ENCODE assay signal across 13 cellular contexts in the genomic region with DNA sequence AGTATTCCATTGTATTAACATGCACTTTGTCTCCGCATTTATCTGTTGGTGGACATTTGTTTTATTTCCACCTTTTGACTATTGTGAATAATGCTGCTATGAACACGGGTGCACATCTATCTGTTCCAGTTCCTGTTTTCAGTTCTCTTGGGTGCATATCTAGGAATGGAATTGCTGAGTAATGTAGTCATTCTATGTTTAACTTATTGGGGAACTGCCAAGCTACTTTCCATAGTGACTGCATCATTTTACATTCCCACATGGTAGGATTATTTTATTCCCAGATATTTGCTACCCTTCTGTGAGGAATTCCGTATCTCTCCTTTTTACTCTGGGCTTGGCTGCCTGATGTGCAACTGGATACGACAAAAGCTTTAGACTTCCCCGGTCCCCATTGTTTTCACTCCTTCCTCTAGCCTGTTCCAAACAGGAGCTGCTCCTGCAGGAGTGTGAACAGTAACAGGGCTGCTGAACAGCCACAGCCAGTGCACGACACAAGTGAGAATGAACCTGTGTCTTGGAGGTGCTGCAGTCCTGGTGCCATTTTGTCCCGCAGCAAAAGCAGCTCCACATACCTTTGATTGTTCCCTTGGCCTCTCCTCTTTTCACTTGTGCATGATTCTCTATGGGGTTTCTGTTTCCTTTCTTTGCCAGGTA. TPM values are rescaled to one million over a fixed set of nuclear protein-coding genes. Genes with fewer than 3 reads are reported as not detected.
DNase-seq lines count a peak whose midpoint lies in the region; ATAC-seq and TF ChIP-seq lines count a peak whose summit lies in the region.
"Had no signal": no experiment of that assay in that cellular context is flagged by ENCODE, and none has a peak within 500 bp of the region (broad histone marks: within the 10 kb centered on the region; RNA-seq: fewer than 3 reads in every experiment).

No MANE protein-coding gene starts in this region.

- peak; percentile 49 for ATAC-seq in GM19025 (IDR thresholded peaks at IDR 0.05; ENCODE audit: low read depth, unreplicated experiment)
- ATAC-seq: body of pancreas had no signal

- H3K27me3 ChIP-seq in effector memory CD4-positive, alpha-beta T cell (replicated peaks; ENCODE audit: control insufficient read depth, insufficient read depth, low read length, poor library complexity, severe bottlenecking), result no peaks in the 10 kb centered on the region
- H3K27me3 ChIP-seq: body of pancreas had no signal

- DNase-seq in A172 (ENCODE audit: low spot score) (peak; percentile 87), NCI-H226 (peak; percentile 92), foreskin fibroblast (peak; percentile 64 to 85), NCI-H748 treated with DMSO at 0.1 percent for 48 hours (lab: John Stamatoyannopoulos, UW) (no peak), SIG-M5 (lab: John Stamatoyannopoulos, UW) (no peak), SIG-M5 treated with dmso at 0.1 percent for 504 hours (lab: John Stamatoyannopoulos, UW; ENCODE audit: unreplicated experiment) (no peak)
- DNase-seq in effector memory CD4-positive, alpha-beta T cell, result no peak
- DNase-seq: activated CD4-positive, alpha-beta T cell treated with anti-CD3 and anti-CD28 coated beads, Interleukin-2, amount 10 ng/mL, durations not matched to agents 7 days and 5 days; body of pancreas; C1 segment of cervical spinal cord; NCI-H1105 had no signal

- no peak overlapping the region for H3K4me3 ChIP-seq in foreskin fibroblast (ENCODE audit: low read depth in 1 of 2, low read length in 2 of 2)
- H3K4me3 ChIP-seq in effector memory CD4-positive, alpha-beta T cell (ENCODE audit: insufficient read depth, low read depth, low read length, poor library complexity, severe bottlenecking), result no peak overlapping the region
- H3K4me3 ChIP-seq: body of pancreas had no signal

- no peaks in the 10 kb centered on the region for H3K9me3 ChIP-seq in effector memory CD4-positive, alpha-beta T cell (ENCODE audit: control insufficient read depth, low read length)
- H3K9me3 ChIP-seq: body of pancreas had no signal

- no peaks in the 10 kb centered on the region for H3K4me1 ChIP-seq in effector memory CD4-positive, alpha-beta T cell (ENCODE audit: control insufficient read depth, insufficient read depth, low read length, poor library complexity, severe bottlenecking)

- no peak for TF ChIP-seq CTCF in foreskin fibroblast (IDR thresholded peaks at IDR 0.05; ENCODE audit: low read depth, low read length)

- H3K27ac ChIP-seq in effector memory CD4-positive, alpha-beta T cell (ENCODE audit: insufficient read depth, low read length, poor library complexity, severe bottlenecking), result no peak overlapping the region
- H3K27ac ChIP-seq: body of pancreas had no signal

- no peaks in the 10 kb centered on the region for H3K36me3 ChIP-seq in effector memory CD4-positive, alpha-beta T cell (ENCODE audit: control insufficient read depth, insufficient read depth, low read length)

RNA-seq across cellular contexts. Expression of gene TAS2R1, which starts 7.1 kb away (rescaled TPM):
- not detected in 2 replicates for total RNA-seq in A172 (2014; rRNA removed; shearing (Covaris generic))
- total RNA-seq: activated CD4-positive, alpha-beta T cell treated with anti-CD3 and anti-CD28 coated beads, Interleukin-2, amount 10 ng/mL, durations not matched to agents 7 days and 5 days; body of pancreas; neural crest cell had no signal

Comparison
In these comparisons a context has a peak if more than half of its experiments do, and no peak if none do; other contexts are left out.
1. DNase-seq: peak in A172 (single experiment), NCI-H226 (single experiment) and foreskin fibroblast (2 of 2); none in NCI-H748 treated with DMSO at 0.1 percent for 48 hours (single experiment), SIG-M5 (single experiment), effector memory CD4-positive, alpha-beta T cell (0 of 3) and SIG-M5 treated with dmso at 0.1 percent for 504 hours (single experiment).